In the genomic region with DNA sequence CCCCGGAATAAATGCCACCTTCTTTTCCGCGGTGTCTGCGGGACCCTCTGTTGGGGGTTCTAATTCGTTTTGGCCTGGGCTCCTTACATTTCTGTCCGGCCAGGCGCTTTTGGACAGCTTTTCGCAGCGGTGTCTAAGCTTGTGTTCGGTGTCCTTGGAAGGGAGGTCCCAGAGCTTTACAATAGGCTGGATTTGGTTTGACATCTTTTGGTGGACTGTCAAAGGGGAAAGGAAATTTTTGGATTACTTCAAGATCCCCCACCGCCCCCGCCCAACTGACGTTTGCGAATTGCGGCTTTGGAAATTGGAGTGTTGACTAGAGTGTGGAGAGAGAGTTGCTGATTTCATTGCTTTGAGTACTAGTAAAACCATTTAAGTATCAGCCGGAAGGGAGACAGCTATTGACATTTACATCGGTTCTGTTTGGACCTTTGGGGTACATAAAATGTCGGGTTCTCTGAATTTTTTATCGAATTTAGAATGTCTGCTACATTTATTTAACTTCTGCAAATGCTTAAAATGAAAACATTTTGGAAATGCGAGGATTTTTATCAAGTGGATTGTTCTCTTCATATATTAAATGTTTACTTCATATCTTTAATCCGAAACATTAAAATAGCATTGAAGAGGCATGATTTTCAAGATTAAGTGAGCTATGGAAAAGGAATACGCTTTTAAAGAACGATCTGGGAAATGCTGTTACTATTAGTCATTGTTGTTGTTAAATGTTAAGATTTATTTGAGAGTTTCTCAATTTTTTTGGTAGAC, we compare ENCODE assay signal across 8 cellular contexts. TPM values are rescaled to one million over a fixed set of nuclear protein-coding genes. Genes with fewer than 3 reads are reported as not detected.
A peak's percentile ranks its signal among the peaks of the same experiment; 100 is the strongest.
DNase-seq lines count a peak whose midpoint lies in the region; ATAC-seq and TF ChIP-seq lines count a peak whose summit lies in the region.

No MANE protein-coding gene starts in this region.

- peaks cover 7% of the 10 kb centered on the region for H3K36me3 Mint-ChIP-seq in CD8-positive, alpha-beta T cell

- ATAC-seq in CD8-positive, alpha-beta T cell = no peak
- ATAC-seq in HG02763 (IDR thresholded peaks at IDR 0.05; ENCODE audit: unreplicated experiment) (no peak), HG03432 (IDR thresholded peaks at IDR 0.05; ENCODE audit: unreplicated experiment) (no peak)

- peak overlapping the region; percentile 80 for H3K4me2 ChIP-seq in Loucy (ENCODE audit: low read depth, low read length, poor library complexity, severe bottlenecking)
- H3K4me2 ChIP-seq in neural cell (ENCODE audit: low read length) = no peak overlapping the region

- intact Hi-C loops in CD8-positive, alpha-beta T cell (cut with DNase I, micrococcal nuclease) = loop anchor here (5.0 kb wide), 4 partner anchors 193 to 1218 kb away; a partner anchor contains a TSS

- no peak overlapping the region for H2AFZ ChIP-seq in Loucy (ENCODE audit: low read length)
- no peak overlapping the region for H2AFZ ChIP-seq in neural cell (ENCODE audit: low read depth, low read length)

- H3K9ac ChIP-seq in Loucy (ENCODE audit: low read depth, low read length, poor library complexity, severe bottlenecking) = peak overlapping the region; percentile 93
- H3K9ac ChIP-seq in neural cell (ENCODE audit: low read length) = no peak overlapping the region

- CTCF ChIA-PET in CD8-positive, alpha-beta T cell (lab: Charles Lee) = interaction anchor here (0.8 to 2.7 kb wide), 2 partner anchors 34 to 36 kb away, joined by 4 to 17 read pairs; no protein-coding TSS in a partner anchor

- H3K27ac ChIP-seq in CD8-positive, alpha-beta T cell (ENCODE audit: low read depth, low read length) = peak overlapping the region; percentile 98
- no peak overlapping the region for H3K27ac ChIP-seq in neural cell (ENCODE audit: low read length)

- H4K20me1 ChIP-seq in Loucy (ENCODE audit: insufficient read depth, low read length, poor library complexity, severe bottlenecking) (peaks cover 45% of the 10 kb centered on the region), neural cell (ENCODE audit: insufficient read depth) (peaks cover 3% of the 10 kb centered on the region)

- H3K9me2 ChIP-seq in Loucy (replicated peaks; ENCODE audit: low read depth, low read length) = no peaks in the 10 kb centered on the region
- H3K9me2 ChIP-seq in neural cell (ENCODE audit: insufficient read depth, low read length) = no peaks in the 10 kb centered on the region

- POLR2A ChIA-PET in CD8-positive, alpha-beta T cell (lab: Charles Lee) = interaction anchor here (1.2 kb wide), 1 partner anchor 37 kb away, joined by 4 read pairs; no protein-coding TSS in a partner anchor

- H3K4me3 Mint-ChIP-seq in CD8-positive, alpha-beta T cell = peak overlapping the region; percentile 96

- no peaks in the 10 kb centered on the region for H3K9me3 Mint-ChIP-seq in CD8-positive, alpha-beta T cell

- TF ChIP-seq CTCF in CD8-positive, alpha-beta T cell (IDR thresholded peaks at IDR 0.05) = no peak
- TF ChIP-seq CTCF in Loucy (conservative IDR thresholded peaks at IDR 0.05; ENCODE audit: low read length) = no peak
- TF ChIP-seq CTCF in neural cell (IDR thresholded peaks at IDR 0.05; ENCODE audit: poor library complexity, severe bottlenecking) = no peak

- DNase-seq in CD8-positive, alpha-beta T cell = no peak
- DNase-seq in ecto neural progenitor cell (ENCODE audit: low spot score) (peak; percentile 56), NCI-H187 (lab: John Stamatoyannopoulos, UW) (no peak), D341Med (ENCODE audit: low spot score) (no peak)

- H3K27me3 ChIP-seq in CD8-positive, alpha-beta T cell (ENCODE audit: insufficient read depth, low read length) = no peaks in the 10 kb centered on the region
- no peaks in the 10 kb centered on the region for H3K27me3 ChIP-seq in Loucy (ENCODE audit: insufficient read depth, low read length, poor library complexity, severe bottlenecking)
- peaks cover 85% of the 10 kb centered on the region for H3K27me3 ChIP-seq in neural cell (ENCODE audit: insufficient read depth, low read depth, low read length)

- H3K27ac Mint-ChIP-seq in CD8-positive, alpha-beta T cell = peak overlapping the region; percentile 12

- H3K4me3 ChIP-seq in CD8-positive, alpha-beta T cell (ENCODE audit: low read depth, low read length) = peak overlapping the region; percentile 81
- H3K4me3 ChIP-seq in Loucy (ENCODE audit: low read length, poor library complexity, severe bottlenecking) (peak overlapping the region; percentile 79), neural cell (ENCODE audit: low read length) (peak overlapping the region; percentile 81)

- H3K36me3 ChIP-seq in CD8-positive, alpha-beta T cell (ENCODE audit: insufficient read depth, low read length) = no peaks in the 10 kb centered on the region
- H3K36me3 ChIP-seq in Loucy (ENCODE audit: insufficient read depth, low read length) = no peaks in the 10 kb centered on the region
- H3K36me3 ChIP-seq in neural cell (ENCODE audit: insufficient read depth, low read length) = no peaks in the 10 kb centered on the region

- H3K4me1 Mint-ChIP-seq in CD8-positive, alpha-beta T cell (ENCODE audit: low read depth) = peaks cover 58% of the 10 kb centered on the region

- H3F3A ChIP-seq in Loucy (ENCODE audit: low read depth) = peaks cover 7% of the 10 kb centered on the region; the same call in 1 of the 2 replicates
- H3F3A ChIP-seq in neural cell (ENCODE audit: insufficient read depth, low read length, poor library complexity, severe bottlenecking) = no peaks in the 10 kb centered on the region

- no peak for TF ChIP-seq EP300 in neural cell (conservative IDR thresholded peaks at IDR 0.05; ENCODE audit: poor library complexity, severe bottlenecking)

- H3K79me2 ChIP-seq in Loucy (ENCODE audit: insufficient read depth, low read length) = peaks cover 53% of the 10 kb centered on the region
- H3K79me2 ChIP-seq in neural cell (replicated peaks; ENCODE audit: insufficient read depth, low read length) = no peaks in the 10 kb centered on the region

- peaks cover 17% of the 10 kb centered on the region for H3K27me3 Mint-ChIP-seq in CD8-positive, alpha-beta T cell (ENCODE audit: low read depth)

- no peak for TF ChIP-seq RAD21 in neural cell (conservative IDR thresholded peaks at IDR 0.05)

- H3K9me3 ChIP-seq in CD8-positive, alpha-beta T cell (ENCODE audit: low read length) = no peaks in the 10 kb centered on the region
- H3K9me3 ChIP-seq in Loucy (ENCODE audit: insufficient read depth, low read depth, low read length) = no peaks in the 10 kb centered on the region
- H3K9me3 ChIP-seq in neural cell (ENCODE audit: low read length) = no peaks in the 10 kb centered on the region

- H3K4me1 ChIP-seq in CD8-positive, alpha-beta T cell (ENCODE audit: insufficient read depth, low read length) = peaks cover 56% of the 10 kb centered on the region
- H3K4me1 ChIP-seq in Loucy (ENCODE audit: insufficient read depth, low read length, poor library complexity, severe bottlenecking) = peaks cover 46% of the 10 kb centered on the region

TF ChIP-seq in neural cell, 6 proteins besides CTCF, POLR2A, EP300 and RAD21:
- TF ChIP-seq, protein P1, sequence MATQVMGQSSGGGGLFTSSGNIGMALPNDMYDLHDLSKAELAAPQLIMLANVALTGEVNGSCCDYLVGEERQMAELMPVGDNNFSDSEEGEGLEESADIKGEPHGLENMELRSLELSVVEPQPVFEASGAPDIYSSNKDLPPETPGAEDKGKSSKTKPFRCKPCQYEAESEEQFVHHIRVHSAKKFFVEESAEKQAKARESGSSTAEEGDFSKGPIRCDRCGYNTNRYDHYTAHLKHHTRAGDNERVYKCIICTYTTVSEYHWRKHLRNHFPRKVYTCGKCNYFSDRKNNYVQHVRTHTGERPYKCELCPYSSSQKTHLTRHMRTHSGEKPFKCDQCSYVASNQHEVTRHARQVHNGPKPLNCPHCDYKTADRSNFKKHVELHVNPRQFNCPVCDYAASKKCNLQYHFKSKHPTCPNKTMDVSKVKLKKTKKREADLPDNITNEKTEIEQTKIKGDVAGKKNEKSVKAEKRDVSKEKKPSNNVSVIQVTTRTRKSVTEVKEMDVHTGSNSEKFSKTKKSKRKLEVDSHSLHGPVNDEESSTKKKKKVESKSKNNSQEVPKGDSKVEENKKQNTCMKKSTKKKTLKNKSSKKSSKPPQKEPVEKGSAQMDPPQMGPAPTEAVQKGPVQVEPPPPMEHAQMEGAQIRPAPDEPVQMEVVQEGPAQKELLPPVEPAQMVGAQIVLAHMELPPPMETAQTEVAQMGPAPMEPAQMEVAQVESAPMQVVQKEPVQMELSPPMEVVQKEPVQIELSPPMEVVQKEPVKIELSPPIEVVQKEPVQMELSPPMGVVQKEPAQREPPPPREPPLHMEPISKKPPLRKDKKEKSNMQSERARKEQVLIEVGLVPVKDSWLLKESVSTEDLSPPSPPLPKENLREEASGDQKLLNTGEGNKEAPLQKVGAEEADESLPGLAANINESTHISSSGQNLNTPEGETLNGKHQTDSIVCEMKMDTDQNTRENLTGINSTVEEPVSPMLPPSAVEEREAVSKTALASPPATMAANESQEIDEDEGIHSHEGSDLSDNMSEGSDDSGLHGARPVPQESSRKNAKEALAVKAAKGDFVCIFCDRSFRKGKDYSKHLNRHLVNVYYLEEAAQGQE (IDR thresholded peaks at IDR 0.05; ENCODE audit: borderline replicate concordance) = no peak
- TF ChIP-seq POLR2AphosphoS5 (IDR thresholded peaks at IDR 0.05) = peak; percentile 43

RNA-seq across cellular contexts. Expression of a gene that starts 4.7 kb away (rescaled TPM):
- 1 to 10 TPM; 4.0 to 4.3 TPM for total RNA-seq in CD8-positive, alpha-beta T cell
- polyA plus RNA-seq in neural cell = 2.2 and 2.3 TPM in 2 replicates
- 6.3 and 8.3 TPM in 2 replicates for polyA minus RNA-seq in neural cell

RNA-seq across cellular contexts. Expression of a gene that starts 16.5 kb away (rescaled TPM):
- under 1 TPM; 0.78 to 0.81 TPM for total RNA-seq in CD8-positive, alpha-beta T cell
- 2.9 and 4.4 TPM in 2 replicates for polyA plus RNA-seq in neural cell
- 4.4 and 5.0 TPM in 2 replicates for polyA minus RNA-seq in neural cell
